In the genomic region with DNA sequence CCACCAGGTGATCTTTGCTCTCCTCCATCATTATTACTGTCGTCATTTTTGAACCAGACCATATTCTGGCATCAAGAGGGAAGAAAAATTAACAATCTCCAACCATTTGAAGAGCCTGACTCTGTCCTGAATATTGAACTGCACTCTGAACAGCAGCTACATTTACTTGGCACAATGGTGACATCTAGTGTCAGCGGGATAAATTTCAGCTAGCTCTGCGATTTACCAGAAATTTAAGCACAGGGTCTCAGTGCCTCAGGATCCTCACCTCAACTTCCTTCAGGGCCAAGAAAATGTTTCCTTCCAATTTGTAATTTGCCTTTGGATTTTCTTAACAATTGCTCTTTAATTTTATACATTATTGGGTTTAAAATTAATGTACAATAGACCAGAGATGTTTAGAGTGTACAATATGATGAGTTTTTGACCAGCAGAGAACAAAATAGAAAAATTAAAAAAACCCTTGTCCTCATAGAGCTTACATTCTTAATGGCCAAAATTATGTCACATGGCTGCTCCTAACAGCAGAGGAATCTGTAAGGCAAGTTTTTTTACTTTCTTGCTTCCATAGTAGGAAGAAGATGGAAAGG, we compare ENCODE assay signal across 9 cellular contexts. TPM values are rescaled to one million over a fixed set of nuclear protein-coding genes. Genes with fewer than 3 reads are reported as not detected.
DNase-seq lines count a peak whose midpoint lies in the region; ATAC-seq, FAIRE-seq and TF ChIP-seq lines count a peak whose summit lies in the region.
"Had no signal": no experiment of that assay in that cellular context is flagged by ENCODE, and none has a peak within 500 bp of the region (broad histone marks: within the 10 kb centered on the region; RNA-seq: fewer than 3 reads in every experiment).

No MANE protein-coding gene starts in this region.

- H2AK5ac ChIP-seq in H9 (ENCODE audit: insufficient read length, low read length): no peak overlapping the region

- ATAC-seq in naive thymus-derived CD4-positive, alpha-beta T cell: peak; percentile 82

- no peaks in the 10 kb centered on the region for H3K27me3 ChIP-seq in H9 (ENCODE audit: insufficient read depth, low read length)
- no peaks in the 10 kb centered on the region for H3K27me3 ChIP-seq in naive thymus-derived CD4-positive, alpha-beta T cell (ENCODE audit: control insufficient read depth in 2 of 2, insufficient read depth in 2 of 2, low read length in 2 of 2)

- no peak overlapping the region for H3K9ac ChIP-seq in H9 (ENCODE audit: extremely low read depth, insufficient read length, low read length)

- no peak overlapping the region for H3K27ac ChIP-seq in H9 (ENCODE audit: insufficient read length, low read depth, low read length)
- no peak overlapping the region for H3K27ac ChIP-seq in naive thymus-derived CD4-positive, alpha-beta T cell (ENCODE audit: low read depth, low read length)

- H3K27ac Mint-ChIP-seq in H9 (no peak overlapping the region), endothelial cell (ENCODE audit: unreplicated experiment) (no peak overlapping the region)
- no peak overlapping the region for H3K27ac Mint-ChIP-seq in naive thymus-derived CD4-positive, alpha-beta T cell

- no peaks in the 10 kb centered on the region for H3K4me1 Mint-ChIP-seq in H9
- no peaks in the 10 kb centered on the region for H3K4me1 Mint-ChIP-seq in endothelial cell (ENCODE audit: unreplicated experiment)
- no peaks in the 10 kb centered on the region for H3K4me1 Mint-ChIP-seq in naive thymus-derived CD4-positive, alpha-beta T cell

- DNase-seq in DMS 273 treated with DMSO at 0.1 percent for 48 hours (lab: John Stamatoyannopoulos, UW) (peak; percentile 55), H9 (peak; percentile 40), NCI-H524 treated with DMSO at 0.1 percent for 48 hours (lab: John Stamatoyannopoulos, UW) (peak; percentile 84), endothelial cell (ENCODE audit: low spot score) (peak; percentile 64), urothelium cell line (ENCODE audit: low spot score) (peak; percentile 70)
- peak; percentile 40 for DNase-seq in activated CD4-positive, alpha-beta T cell treated with anti-CD3 and anti-CD28 coated beads, Interleukin-2, amount 50 U/mL, for 1 hour
- peak in 8 of 9 donors; percentile 24 to 65 (median 48) for DNase-seq in naive thymus-derived CD4-positive, alpha-beta T cell
- no peak for DNase-seq in NK-92 treated with Interleukin-12 subunit alpha and Interleukin-12 subunit beta, amount 100 ng/mL, for 24 hours (lab: John Stamatoyannopoulos, UW)

- H4K8ac ChIP-seq in H9 (replicated peaks; ENCODE audit: insufficient read length, low read depth, low read length): no peak overlapping the region

- H3K23ac ChIP-seq in H9 (ENCODE audit: insufficient read length, low read depth, low read length): no peak overlapping the region

- no peaks in the 10 kb centered on the region for H3K4me1 ChIP-seq in H9 (ENCODE audit: insufficient read depth, low read length)
- no peaks in the 10 kb centered on the region for H3K4me1 ChIP-seq in naive thymus-derived CD4-positive, alpha-beta T cell (ENCODE audit: control insufficient read depth in 2 of 2, insufficient read depth in 2 of 2, low read length in 2 of 2)

- no peaks in the 10 kb centered on the region for H3K79me2 ChIP-seq in H9 (ENCODE audit: insufficient read depth, low read length)

- H3K4me3 ChIP-seq in naive thymus-derived CD4-positive, alpha-beta T cell (ENCODE audit: low read length): no peak overlapping the region

- no peak overlapping the region for H2BK120ac ChIP-seq in H9 (ENCODE audit: low read depth, low read length, poor library complexity, severe bottlenecking)

- H2BK12ac ChIP-seq in H9 (ENCODE audit: insufficient read length, low read depth, low read length): no peak overlapping the region

- no peak overlapping the region for H3K4ac ChIP-seq in H9 (ENCODE audit: low read depth, low read length)

- H3K36me3 Mint-ChIP-seq in H9 (ENCODE audit: insufficient read depth in 1 of 3, low read depth in 3 of 3) (no peaks in the 10 kb centered on the region), endothelial cell (ENCODE audit: low read depth, unreplicated experiment) (peaks cover 4% of the 10 kb centered on the region)
- no peaks in the 10 kb centered on the region for H3K36me3 Mint-ChIP-seq in naive thymus-derived CD4-positive, alpha-beta T cell

- no peak overlapping the region for H2BK5ac ChIP-seq in H9 (ENCODE audit: insufficient read length, low read length)

- H3K79me1 ChIP-seq in H9 (ENCODE audit: insufficient read depth, low read depth, low read length, poor library complexity, severe bottlenecking): no peaks in the 10 kb centered on the region

- no peak overlapping the region for H3K56ac ChIP-seq in H9 (ENCODE audit: insufficient read length, low read depth, low read length)

- H3T11ph ChIP-seq in H9 (ENCODE audit: low read length): no peak overlapping the region

- WGBS in H9 (ENCODE audit: extremely low coverage, insufficient read length, low lambda C conversion rate): no CpG with 5 or more reads among the region's 3 CpGs

- H4K91ac ChIP-seq in H9 (ENCODE audit: insufficient read length, low read depth, low read length): no peak overlapping the region

- H3K4me2 ChIP-seq in H9 (ENCODE audit: insufficient read depth, insufficient read length, low read length): no peak overlapping the region

- no peak overlapping the region for H2BK15ac ChIP-seq in H9 (ENCODE audit: low read depth, low read length)

- H4K20me1 ChIP-seq in H9 (ENCODE audit: control insufficient read depth, insufficient read depth, insufficient read length): no peaks in the 10 kb centered on the region

- H3K4me3 Mint-ChIP-seq in H9: no peak overlapping the region
- no peak overlapping the region for H3K4me3 Mint-ChIP-seq in endothelial cell (ENCODE audit: unreplicated experiment)
- H3K4me3 Mint-ChIP-seq in naive thymus-derived CD4-positive, alpha-beta T cell: no peak overlapping the region

- peak; percentile 82 for TF ChIP-seq CTCF in H9 (conservative IDR thresholded peaks at IDR 0.05)
- TF ChIP-seq CTCF in endothelial cell (IDR thresholded peaks at IDR 0.05; ENCODE audit: unreplicated experiment): peak; percentile 59

- no peaks in the 10 kb centered on the region for H3K36me3 ChIP-seq in naive thymus-derived CD4-positive, alpha-beta T cell (ENCODE audit: control insufficient read depth in 2 of 3, insufficient read depth in 3 of 3, low read length in 3 of 3)

- no peaks in the 10 kb centered on the region for H3K23me2 ChIP-seq in H9 (ENCODE audit: insufficient read length, low read depth, low read length, poor library complexity, severe bottlenecking)

- H3K9me3 Mint-ChIP-seq in H9: peaks cover 0 to 3% of the 10 kb centered on the region in 2 experiments; a peak in 1 of 5 replicates
- H3K9me3 Mint-ChIP-seq in endothelial cell (ENCODE audit: unreplicated experiment): no peaks in the 10 kb centered on the region
- no peaks in the 10 kb centered on the region for H3K9me3 Mint-ChIP-seq in naive thymus-derived CD4-positive, alpha-beta T cell

- H3K14ac ChIP-seq in H9 (ENCODE audit: insufficient read depth, low read length): no peak overlapping the region

- CTCF ChIA-PET in naive thymus-derived CD4-positive, alpha-beta T cell (lab: Charles Lee): interaction anchor here (0.9 to 6.1 kb wide), 8 partner anchors 16 to 111 kb away, joined by 3 to 104 read pairs (median 4); a partner anchor contains a TSS

- no peak overlapping the region for H4K5ac ChIP-seq in H9 (ENCODE audit: insufficient read length, low read depth, low read length)

- H3K27me3 Mint-ChIP-seq in H9 (ENCODE audit: low read depth) (peaks cover 3% of the 10 kb centered on the region; the same call in 1 of the 2 replicates), endothelial cell (ENCODE audit: unreplicated experiment) (no peaks in the 10 kb centered on the region)
- H3K27me3 Mint-ChIP-seq in naive thymus-derived CD4-positive, alpha-beta T cell: peaks cover 0 to 17% (median 5%) of the 10 kb centered on the region in 5 donors

- no peaks in the 10 kb centered on the region for H3K9me3 ChIP-seq in H9 (ENCODE audit: control insufficient read depth, low read depth, low read length)
- no peaks in the 10 kb centered on the region for H3K9me3 ChIP-seq in naive thymus-derived CD4-positive, alpha-beta T cell (ENCODE audit: control insufficient read depth in 2 of 3, low read length in 3 of 3)

- intact Hi-C loops in naive thymus-derived CD4-positive, alpha-beta T cell (cut with micrococcal nuclease): loop anchor here (1.0 to 5.0 kb wide), 4 partner anchors 38 to 111 kb away; a partner anchor contains a TSS

- POLR2A ChIA-PET in naive thymus-derived CD4-positive, alpha-beta T cell (lab: Charles Lee): no interaction called here

- no peak overlapping the region for H3K18ac ChIP-seq in H9 (ENCODE audit: insufficient read length, low read depth, low read length)

- FAIRE-seq in urothelium cell line (lab: Jason Lieb, UNC): no peak

- no peak overlapping the region for H2BK20ac ChIP-seq in H9 (ENCODE audit: low read depth, low read length, poor library complexity, severe bottlenecking)

- no peak overlapping the region for H2AFZ ChIP-seq in H9 (ENCODE audit: low read length)

RNA-seq across cellular contexts. Expression of a gene that starts 10.7 kb away (rescaled TPM):
- total RNA-seq in H9 (2021) (4.2 and 4.7 TPM in 2 replicates), endothelial cell (ENCODE audit: unreplicated experiment) (7.5 TPM)
- total RNA-seq in naive thymus-derived CD4-positive, alpha-beta T cell: 10 to 100 TPM in 2 of 5 experiments, 1 to 10 TPM in 3; 3.6 to 12.9 (median 6.4) TPM
- polyA plus RNA-seq in naive thymus-derived CD4-positive, alpha-beta T cell: 1 to 10 TPM; 1.7 to 3.9 TPM

RNA-seq across cellular contexts. Expression of a gene that starts 26.4 kb away (rescaled TPM):
- total RNA-seq in H9 (2021) (5.9 and 6.8 TPM in 2 replicates), endothelial cell (ENCODE audit: unreplicated experiment) (0.13 TPM)
- not detected for total RNA-seq in naive thymus-derived CD4-positive, alpha-beta T cell
- polyA plus RNA-seq in naive thymus-derived CD4-positive, alpha-beta T cell: not detected
- total RNA-seq: activated CD8-positive, alpha-beta memory T cell treated with anti-CD3 and anti-CD28 coated beads for 36 hours had no signal

RNA-seq across cellular contexts. Expression of a gene that starts 37.8 kb away (rescaled TPM):
- total RNA-seq in H9 (2021) (9.6 and 10.1 TPM in 2 replicates), endothelial cell (ENCODE audit: unreplicated experiment) (8.3 TPM)
- 10 to 100 TPM in 2 of 5 experiments, 1 to 10 TPM in 3; 6.5 to 16.0 (median 8.8) TPM for total RNA-seq in naive thymus-derived CD4-positive, alpha-beta T cell
- 1 to 10 TPM; 7.1 to 7.5 TPM for polyA plus RNA-seq in naive thymus-derived CD4-positive, alpha-beta T cell

RNA-seq across cellular contexts. Expression of a gene that starts 58.0 kb away (rescaled TPM):
- total RNA-seq in H9 (2021) (not detected in 2 replicates), endothelial cell (ENCODE audit: unreplicated experiment) (not detected)
- not detected for total RNA-seq in naive thymus-derived CD4-positive, alpha-beta T cell
- polyA plus RNA-seq in naive thymus-derived CD4-positive, alpha-beta T cell: not detected
- total RNA-seq: activated CD8-positive, alpha-beta memory T cell treated with anti-CD3 and anti-CD28 coated beads for 36 hours had no signal
